In the genomic region with DNA sequence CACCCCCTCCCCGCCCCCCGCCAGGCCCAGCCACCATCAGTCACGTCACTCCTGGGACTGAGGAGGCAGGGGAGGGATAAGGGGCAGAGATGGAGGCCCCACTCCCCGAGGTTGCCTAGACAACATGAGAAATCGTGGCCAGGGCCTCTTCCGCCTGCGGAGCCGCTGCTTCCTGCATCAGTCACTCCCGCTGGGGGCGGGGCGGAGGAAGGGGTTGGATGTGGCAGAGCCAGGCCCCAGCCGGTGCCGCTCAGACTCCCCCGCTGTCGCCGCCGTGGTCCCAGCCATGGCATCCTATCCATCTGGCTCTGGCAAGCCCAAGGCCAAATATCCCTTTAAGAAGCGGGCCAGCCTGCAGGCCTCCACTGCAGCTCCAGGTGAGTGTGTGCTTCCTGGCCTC, we compare ENCODE assay signal across 8 cellular contexts. TPM values are rescaled to one million over a fixed set of nuclear protein-coding genes. Genes with fewer than 3 reads are reported as not detected.
DNase-seq lines count a peak whose midpoint lies in the region; ATAC-seq, FAIRE-seq and TF ChIP-seq lines count a peak whose summit lies in the region.

No MANE protein-coding gene starts in this region.

- peak; percentile 76 for DNase-seq in AG04449 (ENCODE audit: low read depth, low spot score)
- DNase-seq in NCI-H2196 (lab: John Stamatoyannopoulos, UW; ENCODE audit: unreplicated experiment), result peak; percentile 90
- peak; percentile 95 for DNase-seq in WERI-Rb-1
- peak; percentile 81 for DNase-seq in breast epithelium (ENCODE audit: low spot score in 2 of 2)
- peak; percentile 90 for DNase-seq in iPS-NIHi7 (ENCODE audit: extremely low spot score)
- peak; percentile 91 for DNase-seq in small intestine

- CTCF ChIA-PET in AG04449 (lab: Yijun Ruan, JAX), result interaction anchor here (0.5 to 21.8 kb wide), 8 partner anchors 17 to 341 kb away, joined by 3 to 371 read pairs (median 4); a partner anchor contains a TSS

- FAIRE-seq in small intestine (lab: Jason Lieb, UNC), result no peak

- H3K27me3 ChIP-seq in WERI-Rb-1 (ENCODE audit: insufficient read depth, low read depth, severe bottlenecking) (no peaks in the 10 kb centered on the region), breast epithelium (no peaks in the 10 kb centered on the region), small intestine (ENCODE audit: control insufficient read depth in 2 of 2, insufficient read depth in 2 of 2, low read length in 2 of 2) (no peaks in the 10 kb centered on the region)

- WGBS in small intestine, 3 donors, result 0% methylated on average over 14 to 18 of the region's 18 CpGs

- no peak for TF ChIP-seq CTCF in AG04449 (IDR thresholded peaks at IDR 0.05; ENCODE audit: insufficient read depth, low read length, missing control alignments)
- TF ChIP-seq CTCF in WERI-Rb-1 (IDR thresholded peaks at IDR 0.05; ENCODE audit: low read depth, low read length), result no peak
- TF ChIP-seq CTCF in breast epithelium (IDR thresholded peaks at IDR 0.05), result no peak

- no peaks in the 10 kb centered on the region for H3K9me3 ChIP-seq in WERI-Rb-1 (ENCODE audit: severe bottlenecking)
- no peaks in the 10 kb centered on the region for H3K9me3 ChIP-seq in breast epithelium
- no peaks in the 10 kb centered on the region for H3K9me3 ChIP-seq in small intestine (ENCODE audit: control insufficient read depth, low read depth)

- TF ChIP-seq POLR2A in breast epithelium (IDR thresholded peaks at IDR 0.05), result no peak

- ATAC-seq in GM18907 (IDR thresholded peaks at IDR 0.05; ENCODE audit: unreplicated experiment), result peak; percentile 73
- peak; percentile 70 for ATAC-seq in HG03139 (IDR thresholded peaks at IDR 0.05; ENCODE audit: unreplicated experiment)

- H3K4me3 ChIP-seq in AG04449 (ENCODE audit: low read depth, low read length), result peak overlapping the region; percentile 90
- peak overlapping the region; percentile 94 for H3K4me3 ChIP-seq in WERI-Rb-1 (ENCODE audit: low read depth, low read length)
- H3K4me3 ChIP-seq in breast epithelium, result peak overlapping the region; percentile 70 to 79 (median 76)
- peak overlapping the region; percentile 56 to 80 for H3K4me3 ChIP-seq in small intestine (ENCODE audit: low read depth in 1 of 2, low read length in 2 of 2)

- H3K36me3 ChIP-seq in WERI-Rb-1 (peaks cover 20% of the 10 kb centered on the region), breast epithelium (no peaks in the 10 kb centered on the region), small intestine (ENCODE audit: control insufficient read depth in 2 of 2, insufficient read depth in 2 of 2, low read length in 2 of 2) (peaks cover 0 to under 1% of the 10 kb centered on the region in 2 donors)

- POLR2A ChIA-PET in AG04449 (lab: Yijun Ruan, JAX), result interaction anchor here (0.6 to 2.4 kb wide), 3 partner anchors 10 to 72 kb away, joined by 3 to 25 read pairs (median 5); a partner anchor contains a TSS

- peaks cover 0 to 15% of the 10 kb centered on the region in 2 donors for H3K4me1 ChIP-seq in breast epithelium
- peaks cover 4 to 15% of the 10 kb centered on the region in 2 donors for H3K4me1 ChIP-seq in small intestine (ENCODE audit: control insufficient read depth in 2 of 2, insufficient read depth in 1 of 2, low read depth in 1 of 2, low read length in 1 of 2)

- H3K27ac ChIP-seq in WERI-Rb-1 (0 out of 2 replicates have a peak overlapping the region, but pooled peaks have one; percentile 22), breast epithelium (peak overlapping the region; percentile 85 to 89), small intestine (ENCODE audit: low read depth in 1 of 2, low read length in 1 of 2) (peak overlapping the region in 1 of 2 donors; percentile 95)

- intact Hi-C loops in breast epithelium (cut with DNase I; ENCODE audit: low total_unique reads), result no loop called here

RNA-seq across cellular contexts. Expression of a gene that starts 1.3 kb away (rescaled TPM):
- 10 to 100 TPM; 21.3 to 68.2 (median 47.4) TPM for total RNA-seq in breast epithelium
- polyA plus RNA-seq in small intestine, result 10 to 100 TPM; 25.9 to 38.3 (median 32.0) TPM

RNA-seq across cellular contexts. Expression of a gene that starts 1.5 kb away (rescaled TPM):
- not detected for total RNA-seq in breast epithelium
- polyA plus RNA-seq in small intestine, result under 1 TPM in 1 of 3 donors, not detected in 2; 0.28 TPM

RNA-seq across cellular contexts. Expression of a gene that starts 35.0 kb away (rescaled TPM):
- total RNA-seq in breast epithelium, result 10 to 100 TPM; 21.9 to 31.5 (median 28.2) TPM
- polyA plus RNA-seq in small intestine, result 100 to 1,000 TPM; 194 to 316 (median 217) TPM

RNA-seq across cellular contexts. Expression of a gene that starts 47.0 kb away (rescaled TPM):
- 10 to 100 TPM; 47.8 to 93.4 (median 66.5) TPM for total RNA-seq in breast epithelium
- polyA plus RNA-seq in small intestine, result 10 to 100 TPM; 29.4 to 66.2 (median 42.2) TPM
